In genomic region chr5:140565024-140565779, GRCh38 we compare ENCODE assay signal across 8 cellular contexts. TPM values are rescaled to one million over a fixed set of nuclear protein-coding genes. Genes with fewer than 3 reads are reported as not detected.
DNase-seq lines count a peak whose midpoint lies in the region; ATAC-seq lines count a peak whose summit lies in the region.

No MANE protein-coding gene starts in this region.

- H3K79me2 ChIP-seq in ACC112 (ENCODE audit: control insufficient read depth, insufficient read depth, low read length, unreplicated experiment): peaks cover 39% of the 10 kb centered on the region

- H3K27me3 ChIP-seq in ACC112 (ENCODE audit: insufficient read depth, low read length): no peaks in the 10 kb centered on the region
- H3K27me3 ChIP-seq in iPS-15b (ENCODE audit: control insufficient read depth, insufficient read depth, low read length): no peaks in the 10 kb centered on the region

- H3K4me3 ChIP-seq in ACC112 (ENCODE audit: low read depth, low read length) (peak overlapping the region; percentile 94), iPS-15b (ENCODE audit: low read depth, low read length) (peak overlapping the region; percentile 99)

- no peaks in the 10 kb centered on the region for H3K9me3 Mint-ChIP-seq in activated CD4-positive, alpha-beta memory T cell treated with anti-CD3 and anti-CD28 coated beads for 36 hours

- peaks cover 21% of the 10 kb centered on the region for H3K36me3 Mint-ChIP-seq in activated CD4-positive, alpha-beta memory T cell treated with anti-CD3 and anti-CD28 coated beads for 36 hours

- H3K27ac ChIP-seq in ACC112 (ENCODE audit: low read depth, low read length): peak overlapping the region; percentile 79

- no peak for DNase-seq in activated CD4-positive, alpha-beta memory T cell treated with anti-CD3 and anti-CD28 coated beads for 36 hours
- no peak for DNase-seq in stimulated activated naive CD8-positive, alpha-beta T cell treated with anti-CD3 and anti-CD28 coated beads, Interleukin-15, Interleukin-2, amounts not matched to agents 100 U/mL and 50 U/mL, for 24 hours
- DNase-seq in middle frontal gyrus (ENCODE audit: extremely low spot score, low spot score) (no peak), NCI-H1048 (lab: John Stamatoyannopoulos, UW) (no peak), LoVo (ENCODE audit: low spot score) (no peak)

- POLR2A ChIA-PET in activated CD4-positive, alpha-beta memory T cell treated with anti-CD3 and anti-CD28 coated beads for 36 hours (lab: Charles Lee): interaction anchor here (0.6 to 1.4 kb wide), 4 partner anchors 11 to 219 kb away, joined by 3 to 5 read pairs (median 4); partner anchors contain the start of genes EIF4EBP3, HBEGF, IK and NDUFA2

- peak overlapping the region; percentile 77 for H3K9ac ChIP-seq in iPS-15b (ENCODE audit: low read depth, low read length)

- CTCF ChIA-PET in activated CD4-positive, alpha-beta memory T cell treated with anti-CD3 and anti-CD28 coated beads for 36 hours (lab: Charles Lee): interaction anchor here (2.3 to 4.4 kb wide), 2 partner anchors 17 to 70 kb away, joined by 14 to 24 read pairs; partner anchors contain the start of gene EIF4EBP3

- H3K27ac Mint-ChIP-seq in activated CD4-positive, alpha-beta memory T cell treated with anti-CD3 and anti-CD28 coated beads for 36 hours: peak overlapping the region; percentile 93

- ATAC-seq in GM21786 (IDR thresholded peaks at IDR 0.05; ENCODE audit: unreplicated experiment): peak; percentile 3
- peak; percentile 1 for ATAC-seq in stimulated activated naive CD8-positive, alpha-beta T cell treated with anti-CD3 and anti-CD28 coated beads, Interleukin-15, Interleukin-2, amounts not matched to agents 100 U/mL and 50 U/mL, for 24 hours

- peak overlapping the region; percentile 91 for H3K4me3 Mint-ChIP-seq in activated CD4-positive, alpha-beta memory T cell treated with anti-CD3 and anti-CD28 coated beads for 36 hours

- peak overlapping the region; percentile 76 for H2AFZ ChIP-seq in ACC112 (ENCODE audit: low read length, unreplicated experiment)

- no peaks in the 10 kb centered on the region for H3K9me3 ChIP-seq in iPS-15b (ENCODE audit: control insufficient read depth, insufficient read depth, low read length)

- H3K36me3 ChIP-seq in ACC112 (ENCODE audit: insufficient read depth, low read length) (no peaks in the 10 kb centered on the region), iPS-15b (ENCODE audit: control insufficient read depth, insufficient read depth, low read length) (peaks cover 19% of the 10 kb centered on the region)

- H3K27me3 Mint-ChIP-seq in activated CD4-positive, alpha-beta memory T cell treated with anti-CD3 and anti-CD28 coated beads for 36 hours: no peaks in the 10 kb centered on the region

- peaks cover 54% of the 10 kb centered on the region for H3K4me1 Mint-ChIP-seq in activated CD4-positive, alpha-beta memory T cell treated with anti-CD3 and anti-CD28 coated beads for 36 hours (ENCODE audit: low read depth)

- intact Hi-C loops in activated CD4-positive, alpha-beta memory T cell treated with anti-CD3 and anti-CD28 coated beads for 36 hours (cut with micrococcal nuclease): no loop called here

- peaks cover 24% of the 10 kb centered on the region for H3K4me1 ChIP-seq in ACC112 (ENCODE audit: control insufficient read depth, insufficient read depth, low read length, unreplicated experiment)
- H3K4me1 ChIP-seq in iPS-15b (ENCODE audit: control insufficient read depth, insufficient read depth, low read length): peaks cover 2% of the 10 kb centered on the region

RNA-seq across cellular contexts. Expression of gene SLC35A4, which starts 0.6 kb away (rescaled TPM):
- 10 to 100 TPM; 68.7 to 69.7 TPM for total RNA-seq in activated CD4-positive, alpha-beta memory T cell treated with anti-CD3 and anti-CD28 coated beads for 36 hours

RNA-seq across cellular contexts. Expression of gene APBB3, which starts 0.8 kb away (rescaled TPM):
- 10 to 100 TPM; 16.3 to 16.8 TPM for total RNA-seq in activated CD4-positive, alpha-beta memory T cell treated with anti-CD3 and anti-CD28 coated beads for 36 hours

RNA-seq across cellular contexts. Expression of gene SRA1, which starts 7.9 kb away (rescaled TPM):
- total RNA-seq in activated CD4-positive, alpha-beta memory T cell treated with anti-CD3 and anti-CD28 coated beads for 36 hours: 10 to 100 TPM; 46.0 to 46.7 TPM

RNA-seq across cellular contexts. Expression of gene EIF4EBP3, which starts 17.7 kb away (rescaled TPM):
- 10 to 100 TPM; 15.7 to 16.6 TPM for total RNA-seq in activated CD4-positive, alpha-beta memory T cell treated with anti-CD3 and anti-CD28 coated beads for 36 hours
